12 cellular contexts compared by ENCODE assay signal in the genomic region with DNA sequence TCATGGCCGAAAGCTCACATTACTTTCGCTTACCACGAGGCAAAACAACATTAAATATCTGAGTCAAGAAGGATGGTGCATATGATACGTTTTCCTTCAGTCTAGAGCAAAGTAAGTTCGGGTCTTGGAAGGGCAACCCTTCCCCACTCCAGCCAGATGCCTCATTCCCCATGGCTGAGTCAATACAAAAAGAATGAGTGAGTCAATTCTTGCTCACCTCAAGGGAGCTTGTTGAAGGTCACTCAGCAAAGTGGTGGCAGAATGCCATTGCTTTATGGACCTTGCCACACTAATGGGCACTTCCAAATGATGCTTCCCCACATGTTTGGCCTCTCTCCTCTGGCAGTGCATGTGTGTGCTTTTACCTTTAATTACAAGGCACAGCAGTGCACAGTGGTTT.
A peak's percentile ranks its signal among the peaks of the same experiment; 100 is the strongest.
DNase-seq lines count a peak whose midpoint lies in the region; ATAC-seq and TF ChIP-seq lines count a peak whose summit lies in the region.
"Had no signal": no experiment of that assay in that cellular context is flagged by ENCODE, and none has a peak within 500 bp of the region (broad histone marks: within the 10 kb centered on the region; RNA-seq: fewer than 3 reads in every experiment).

No MANE protein-coding gene starts in this region.

- H3K4me3 ChIP-seq in esophagus muscularis mucosa: no peak overlapping the region

- no peaks in the 10 kb centered on the region for H3K9me3 ChIP-seq in esophagus muscularis mucosa

- H3K36me3 ChIP-seq in esophagus muscularis mucosa: no peaks in the 10 kb centered on the region

- no peak for TF ChIP-seq CTCF in esophagus muscularis mucosa (IDR thresholded peaks at IDR 0.05)

- in situ Hi-C loops in Caki2 (cut with HindIII; ENCODE audit: low pct_unique_long_range_greater_than_20kb, low sequenced_read_pairs): no loop called here

- no peaks in the 10 kb centered on the region for H3K4me1 ChIP-seq in esophagus muscularis mucosa

- no peak overlapping the region for H3K27ac ChIP-seq in esophagus muscularis mucosa (replicated peaks in 1 of 4)

- TF ChIP-seq POLR2A in esophagus muscularis mucosa (IDR thresholded peaks at IDR 0.05; ENCODE audit: low read depth): no peak

- no peaks in the 10 kb centered on the region for H3K27me3 ChIP-seq in esophagus muscularis mucosa

- intact Hi-C loops in esophagus muscularis mucosa (cut with DNase I): no loop called here

- DNase-seq in Caki2 (ENCODE audit: low read depth): peak; percentile 93
- DNase-seq in HS-27A (ENCODE audit: low read depth): peak; percentile 68
- DNase-seq in T1000 (lab: John Stamatoyannopoulos, UW): peak; percentile 79
- DNase-seq in kidney tubule cell (ENCODE audit: low spot score): peak; percentile 98
- DNase-seq in esophagus muscularis mucosa (ENCODE audit: extremely low spot score): no peak
- DNase-seq in MV-4-11 (lab: John Stamatoyannopoulos, UW): no peak
- DNase-seq: activated CD4-positive, alpha-beta T cell treated with anti-CD3 and anti-CD28 coated beads, Interleukin-2, amount 10 ng/mL, durations not matched to agents 7 days and 5 days; H9; NCI-H2081 treated with DMSO at 0.1 percent for 48 hours; occipital lobe had no signal

- no peak for TF ChIP-seq EP300 in esophagus muscularis mucosa (IDR thresholded peaks at IDR 0.05)

- no peak for ATAC-seq in HG03025 (IDR thresholded peaks at IDR 0.05; ENCODE audit: low FRiP score, unreplicated experiment)
- ATAC-seq in HG02759 (IDR thresholded peaks at IDR 0.05; ENCODE audit: unreplicated experiment): no peak

- WGBS in esophagus muscularis mucosa: 80% methylated on average over 5 of the region's 5 CpGs

Comparison
In these comparisons a context has a peak if more than half of its experiments do, and no peak if none do; other contexts are left out.
1. DNase-seq: peak in Caki2 (single experiment), HS-27A (single experiment), T1000 (single experiment) and kidney tubule cell (single experiment); none in esophagus muscularis mucosa (single experiment) and MV-4-11 (single experiment).